Comparison of ENCODE assay signal across 11 cellular contexts in genomic region chr10:47920610-47921009, GRCh38. TPM values are rescaled to one million over a fixed set of nuclear protein-coding genes. Genes with fewer than 3 reads are reported as not detected.
A peak's percentile ranks its signal among the peaks of the same experiment; 100 is the strongest.
DNase-seq lines count a peak whose midpoint lies in the region; ATAC-seq, FAIRE-seq and TF ChIP-seq lines count a peak whose summit lies in the region.
"Not testable (repeated sequence)": the region's sequence is repeated elsewhere in the genome, so short reads cannot be mapped to it uniquely, and the experiment has no call there.
"Had no signal": no experiment of that assay in that cellular context is flagged by ENCODE, and none has a peak within 500 bp of the region (broad histone marks: within the 10 kb centered on the region; RNA-seq: fewer than 3 reads in every experiment).

No MANE protein-coding gene starts in this region.

- not testable (repeated sequence) for TF ChIP-seq CTCF in AG04450 (IDR thresholded peaks at IDR 0.05; ENCODE audit: low read depth, low read length); brain microvascular endothelial cell (IDR thresholded peaks at IDR 0.05; ENCODE audit: low read depth, low read length, missing control alignments)

- CTCF ChIA-PET in AG04450 (lab: Charles Lee) = not testable (repeated sequence)

- not testable (repeated sequence) for H3K27ac ChIP-seq in AG04450 (ENCODE audit: low read depth, low read length); brain microvascular endothelial cell

- H3K9me3 ChIP-seq in AG04450 (ENCODE audit: control insufficient read depth, insufficient read depth, low read length) = not testable (repeated sequence)

- not testable (repeated sequence) for H3K27me3 ChIP-seq in AG04450 (ENCODE audit: control insufficient read depth, insufficient read depth, low read length); brain microvascular endothelial cell (replicated peaks)

- POLR2A ChIA-PET in AG04450 (lab: Yijun Ruan, JAX) = not testable (repeated sequence)

- DNase-seq in AG04450 (ENCODE audit: low read depth, low spot score) = peak; percentile 11
- DNase-seq in ELR (ENCODE audit: low read depth) = peak; percentile 58
- DNase-seq in HS-27A (ENCODE audit: low read depth) = peak; percentile 11
- DNase-seq in RCC 7860 (ENCODE audit: low spot score) = peak; percentile 53
- peak; percentile 92 for DNase-seq in brain microvascular endothelial cell
- peak; percentile 69 for DNase-seq in iris pigment epithelial cell (ENCODE audit: low read depth)

- not testable (repeated sequence) for H3K36me3 ChIP-seq in brain microvascular endothelial cell (replicated peaks)

- H3K4me3 ChIP-seq in AG04450 (ENCODE audit: low read depth, low read length); brain microvascular endothelial cell (ENCODE audit: low read depth, low read length): not testable (repeated sequence)

- in situ Hi-C loops in brain microvascular endothelial cell (cut with HindIII; ENCODE audit: low pct_ligation_motif_present, low sequenced_read_pairs) = not testable (repeated sequence)

- ATAC-seq in esophagus mucosa = peak; percentile 37

- FAIRE-seq in RCC 7860 (lab: Jason Lieb, UNC) = not testable (repeated sequence)

RNA-seq across cellular contexts. Expression of gene NPY4R2, which starts 2.1 kb away (rescaled TPM):
- polyA plus RNA-seq in AG04450 (2011; rRNA removed) = 0.06 TPM in 1 of 2 replicates, not detected in the other
- polyA minus RNA-seq in AG04450 (2011; rRNA and poly(A)+ RNA removed) = not detected in 2 replicates
- total RNA-seq in esophagus mucosa = not detected
- total RNA-seq: A172; CD4-positive, CD25-positive, alpha-beta regulatory T cell; GM23338; HepG2 had no signal
- polyA plus RNA-seq: CD4-positive, CD25-positive, alpha-beta regulatory T cell; GM23338; HepG2 had no signal

Comparison
In these comparisons a context has a peak if more than half of its experiments do, and no peak if none do; other contexts are left out.
1. DNase-seq: peak in every context shown above with its lines; median percentile 92 in brain microvascular endothelial cell; 69 in iris pigment epithelial cell; 58 in ELR; 53 in RCC 7860; 11 in AG04450; 11 in HS-27A.